ENCODE assay signal across 11 cellular contexts in genomic region chr20:578940-579690, GRCh38. TPM values are rescaled to one million over a fixed set of nuclear protein-coding genes. Genes with fewer than 3 reads are reported as not detected.
"Had no signal": no experiment of that assay in that cellular context is flagged by ENCODE, and none has a peak within 500 bp of the region (broad histone marks: within the 10 kb centered on the region; RNA-seq: fewer than 3 reads in every experiment).

No MANE protein-coding gene starts in this region.

RNA-seq across cellular contexts. Expression of gene TCF15, which starts 31.0 kb away (rescaled TPM):
- total RNA-seq: activated B cell treated with CpG ODN at 0.5 μM for 24 hours; activated CD4-positive, alpha-beta memory T cell treated with anti-CD3 and anti-CD28 coated beads for 36 hours; activated CD4-positive, alpha-beta memory T cell treated with anti-CD3 and anti-CD28 coated beads, Interleukin-2, amount 10 ng/mL, durations not matched to agents 7 days and 5 days; activated CD4-positive, alpha-beta T cell treated with anti-CD3 and anti-CD28 coated beads for 36 hours; activated CD4-positive, alpha-beta T cell treated with anti-CD3 and anti-CD28 coated beads, Interleukin-2, amount 10 ng/mL, durations not matched to agents 7 days and 5 days; activated CD8-positive, alpha-beta memory T cell treated with anti-CD3 and anti-CD28 coated beads for 36 hours; activated CD8-positive, alpha-beta memory T cell treated with anti-CD3 and anti-CD28 coated beads, Interleukin-2, amount 10 ng/mL, durations not matched to agents 7 days and 5 days; activated CD8-positive, alpha-beta T cell treated with anti-CD3 and anti-CD28 coated beads, Interleukin-2, amount 10 ng/mL, durations not matched to agents 7 days and 5 days; T-helper 1 cell treated with Interleukin-12 subunit alpha and Interleukin-12 subunit beta and Interleukin-4 antibody, amounts not matched to agents 30 ng/mL and 1 ng/mL, for 36 hours; T-helper 17 cell; T-helper 2 cell treated with Interferon-gamma antibody and Interleukin-4, amounts not matched to agents 100 ng/mL and 5 ng/mL, for 36 hours had no signal
